In genomic region chr7:44240983-44241510, GRCh38 we compare ENCODE assay signal across 8 cellular contexts. TPM values are rescaled to one million over a fixed set of nuclear protein-coding genes. Genes with fewer than 3 reads are reported as not detected.
A peak's percentile ranks its signal among the peaks of the same experiment; 100 is the strongest.
DNase-seq lines count a peak whose midpoint lies in the region; ATAC-seq and TF ChIP-seq lines count a peak whose summit lies in the region.

No MANE protein-coding gene starts in this region.

- peaks cover 5% of the 10 kb centered on the region for H3K4me1 ChIP-seq in endodermal cell (ENCODE audit: control insufficient read depth, insufficient read depth, low read length)

- H3K9me3 ChIP-seq in endodermal cell (ENCODE audit: control insufficient read depth, low read length) = no peaks in the 10 kb centered on the region

- H3K27me3 Mint-ChIP-seq in endodermal cell (ENCODE audit: insufficient read depth) = no peaks in the 10 kb centered on the region

- DNase-seq in AG08396 (ENCODE audit: low spot score) = peak; percentile 92
- peak; percentile 46 for DNase-seq in HS-5 (ENCODE audit: low read depth)
- DNase-seq in NOMO-1 treated with dmso at 0.1 percent for 144 hours (lab: John Stamatoyannopoulos, UW; ENCODE audit: unreplicated experiment) = peak; percentile 36
- DNase-seq in activated CD8-positive, alpha-beta memory T cell treated with anti-CD3 and anti-CD28 coated beads for 4 hours (ENCODE audit: low read depth in 2 of 2) = peak; percentile 9 to 33
- DNase-seq in endodermal cell = peak; percentile 92
- DNase-seq in midbrain (lab: John Stamatoyannopoulos, UW) = peak; percentile 67
- DNase-seq in stimulated activated CD8-positive, alpha-beta memory T cell treated with anti-CD3 and anti-CD28 coated beads, Interleukin-4, amount 100 ng/mL, for 4 hours (ENCODE audit: low read depth in 2 of 2, low spot score in 1 of 2) = peak; percentile 22

- no peaks in the 10 kb centered on the region for H3K36me3 Mint-ChIP-seq in endodermal cell (ENCODE audit: low read depth)

- no peak overlapping the region for H3K4me3 Mint-ChIP-seq in endodermal cell

- H3K9me3 Mint-ChIP-seq in endodermal cell = no peaks in the 10 kb centered on the region

- peak; percentile 64 for ATAC-seq in GM18873 (IDR thresholded peaks at IDR 0.05; ENCODE audit: low FRiP score, unreplicated experiment)

- TF ChIP-seq CTCF in endodermal cell (conservative IDR thresholded peaks at IDR 0.05) = peak; percentile 84

- H3K27ac ChIP-seq in endodermal cell (ENCODE audit: low read depth, low read length) = no peak overlapping the region

- WGBS in endodermal cell (ENCODE audit: insufficient coverage in 1 of 2, insufficient read length in 1 of 2), 2 experiments = 56 to 60% methylated on average over 7 to 10 of the region's 10 CpGs

- H3K36me3 ChIP-seq in endodermal cell (ENCODE audit: control insufficient read depth, insufficient read depth, low read length) = no peaks in the 10 kb centered on the region

- H3K4me1 Mint-ChIP-seq in endodermal cell = peaks cover 5% of the 10 kb centered on the region

- no peak overlapping the region for H3K27ac Mint-ChIP-seq in endodermal cell

- no peaks in the 10 kb centered on the region for H3K27me3 ChIP-seq in endodermal cell (ENCODE audit: control insufficient read depth, insufficient read depth, low read length, poor library complexity, severe bottlenecking)

- no peak overlapping the region for H3K9ac ChIP-seq in endodermal cell (ENCODE audit: extremely low read depth, low read length, poor library complexity, severe bottlenecking)

- no peak overlapping the region for H3K4me3 ChIP-seq in endodermal cell (ENCODE audit: low read length)

RNA-seq across cellular contexts. Expression of gene YKT6, which starts 40.3 kb away (rescaled TPM):
- 100 to 1,000 TPM in 1 of 2 donors, 10 to 100 TPM in 1; 96.2 to 101 TPM for total RNA-seq in endodermal cell
- polyA plus RNA-seq in endodermal cell (2013, experiment 1 of 2) = 93.6 TPM
- polyA plus RNA-seq in endodermal cell (2013, experiment 2 of 2) = 85.7 TPM

RNA-seq across cellular contexts. Expression of gene GCK, which starts 51.8 kb away (rescaled TPM):
- total RNA-seq in endodermal cell = under 1 TPM; 0.29 to 0.48 TPM
- 5.4 TPM for polyA plus RNA-seq in endodermal cell (2013, experiment 1 of 2)
- 5.5 TPM for polyA plus RNA-seq in endodermal cell (2013, experiment 2 of 2)

Comparison
In these comparisons a context has a peak if more than half of its experiments do, and no peak if none do; other contexts are left out.
1. DNase-seq: peak in every context shown above with its lines; median percentile 92 in AG08396; 92 in endodermal cell; 67 in midbrain; 46 in HS-5; 36 in NOMO-1 treated with dmso at 0.1 percent for 144 hours; 22 in stimulated activated CD8-positive, alpha-beta memory T cell treated with anti-CD3 and anti-CD28 coated beads, Interleukin-4, amount 100 ng/mL, for 4 hours; 21 in activated CD8-positive, alpha-beta memory T cell treated with anti-CD3 and anti-CD28 coated beads for 4 hours.